In the genomic region with DNA sequence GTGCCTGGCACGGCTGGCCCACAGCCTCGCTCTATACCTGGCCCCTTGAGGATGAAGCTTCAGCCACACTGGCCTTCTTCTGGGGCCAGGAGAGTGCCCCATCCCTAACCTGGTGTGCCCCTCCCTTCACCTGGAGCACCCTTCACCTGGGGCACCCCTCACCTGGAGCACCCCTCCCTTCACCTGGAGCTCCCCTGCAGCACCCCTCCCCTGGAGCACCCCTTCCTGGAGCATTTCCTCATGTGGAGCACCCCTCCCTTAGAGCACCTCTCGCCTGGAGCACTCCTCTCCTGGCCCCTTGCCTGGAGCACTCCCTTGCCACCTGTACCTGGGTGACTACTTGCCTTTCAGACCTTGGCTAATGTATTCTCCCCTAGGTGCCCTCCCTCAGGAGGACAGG, we compare ENCODE assay signal across 2 cellular contexts.
TF ChIP-seq lines count a peak whose summit lies in the region.

No MANE protein-coding gene starts in this region.

TF ChIP-seq in HEK293, 187 proteins besides CTCF, POLR2A, EP300 and RAD21:
- TF ChIP-seq, protein P1, sequence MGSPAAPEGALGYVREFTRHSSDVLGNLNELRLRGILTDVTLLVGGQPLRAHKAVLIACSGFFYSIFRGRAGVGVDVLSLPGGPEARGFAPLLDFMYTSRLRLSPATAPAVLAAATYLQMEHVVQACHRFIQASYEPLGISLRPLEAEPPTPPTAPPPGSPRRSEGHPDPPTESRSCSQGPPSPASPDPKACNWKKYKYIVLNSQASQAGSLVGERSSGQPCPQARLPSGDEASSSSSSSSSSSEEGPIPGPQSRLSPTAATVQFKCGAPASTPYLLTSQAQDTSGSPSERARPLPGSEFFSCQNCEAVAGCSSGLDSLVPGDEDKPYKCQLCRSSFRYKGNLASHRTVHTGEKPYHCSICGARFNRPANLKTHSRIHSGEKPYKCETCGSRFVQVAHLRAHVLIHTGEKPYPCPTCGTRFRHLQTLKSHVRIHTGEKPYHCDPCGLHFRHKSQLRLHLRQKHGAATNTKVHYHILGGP (tag by site-specific recombination; IDR thresholded peaks at IDR 0.05) = no peak
- TF ChIP-seq ZNF585B (tag by site-specific recombination; IDR thresholded peaks at IDR 0.05) (no peak), ZEB2 (tag by site-specific recombination; IDR thresholded peaks at IDR 0.05) (peak; percentile 85), ZBTB1 (tag by site-specific recombination; IDR thresholded peaks at IDR 0.05) (no peak)
TF ChIP-seq in HEK293: peak in this region for 1.

TF ChIP-seq in GM12878, 131 proteins besides CTCF, POLR2A, EP300 and RAD21:
- no peak for TF ChIP-seq EGR1 (IDR thresholded peaks at IDR 0.05; ENCODE audit: borderline replicate concordance in 1 of 2, low read depth in 2 of 2, low read length in 2 of 2)
- 0 out of 2 replicates have a peak, but pooled peaks have one; percentile 34 for TF ChIP-seq NFXL1 (IDR thresholded peaks at IDR 0.05; ENCODE audit: borderline replicate concordance)
